In genomic region chr1:21911205-21912001, GRCh38 we compare ENCODE assay signal across 9 cellular contexts. TPM values are rescaled to one million over a fixed set of nuclear protein-coding genes. Genes with fewer than 3 reads are reported as not detected.
A peak's percentile ranks its signal among the peaks of the same experiment; 100 is the strongest.
DNase-seq lines count a peak whose midpoint lies in the region; ATAC-seq and TF ChIP-seq lines count a peak whose summit lies in the region.
"Had no signal": no experiment of that assay in that cellular context is flagged by ENCODE, and none has a peak within 500 bp of the region (broad histone marks: within the 10 kb centered on the region; RNA-seq: fewer than 3 reads in every experiment).

No MANE protein-coding gene starts in this region.

- ATAC-seq in activated CD8-positive, alpha-beta T cell treated with anti-CD3 and anti-CD28 coated beads for 36 hours, result no peak
- no peak for ATAC-seq in activated CD8-positive, alpha-beta T cell treated with anti-CD3 and anti-CD28 coated beads, Interleukin-2, amount 10 ng/mL, durations not matched to agents 7 days and 5 days
- ATAC-seq in upper lobe of left lung (ENCODE audit: low FRiP score in 2 of 2) (peak; percentile 17 to 33), GM21526 (IDR thresholded peaks at IDR 0.05; ENCODE audit: low FRiP score, unreplicated experiment) (no peak)

- no peaks in the 10 kb centered on the region for H3K27me3 ChIP-seq in upper lobe of left lung

- H3K4me3 Mint-ChIP-seq in activated CD8-positive, alpha-beta T cell treated with anti-CD3 and anti-CD28 coated beads for 36 hours, result no peak overlapping the region
- no peak overlapping the region for H3K4me3 Mint-ChIP-seq in activated CD8-positive, alpha-beta T cell treated with anti-CD3 and anti-CD28 coated beads, Interleukin-2, amount 10 ng/mL, durations not matched to agents 7 days and 5 days
- H3K4me3 Mint-ChIP-seq: immature natural killer cell had no signal

- DNase-seq in activated CD8-positive, alpha-beta T cell treated with anti-CD3 and anti-CD28 coated beads for 36 hours, result no peak
- no peak for DNase-seq in activated CD8-positive, alpha-beta T cell treated with anti-CD3 and anti-CD28 coated beads, Interleukin-2, amount 10 ng/mL, durations not matched to agents 7 days and 5 days
- DNase-seq in fibroblast of peridontal ligament (ENCODE audit: extremely low read depth) (peak; percentile 75), myocyte (ENCODE audit: low read depth) (peak; percentile 93), upper lobe of left lung (no peak), posterior cingulate gyrus (no peak), NCI-H1105 (lab: John Stamatoyannopoulos, UW) (no peak)
- DNase-seq: immature natural killer cell had no signal

- CTCF ChIA-PET in activated CD8-positive, alpha-beta T cell treated with anti-CD3 and anti-CD28 coated beads for 36 hours (lab: Charles Lee), result interaction anchor here (1.0 to 1.2 kb wide), 2 partner anchors 12 to 52 kb away, joined by 3 read pairs; no protein-coding TSS in a partner anchor
- CTCF ChIA-PET in activated CD8-positive, alpha-beta T cell treated with anti-CD3 and anti-CD28 coated beads, Interleukin-2, amount 10 ng/mL, durations not matched to agents 7 days and 5 days (lab: Charles Lee), result interaction anchor here (1.4 kb wide), 1 partner anchor 12 kb away, joined by 4 read pairs; no protein-coding TSS in a partner anchor

- H3K9me3 ChIP-seq in upper lobe of left lung, result no peaks in the 10 kb centered on the region

- H3K36me3 ChIP-seq in upper lobe of left lung, result no peaks in the 10 kb centered on the region

- no peak overlapping the region for H3K4me3 ChIP-seq in upper lobe of left lung

- H3K27ac Mint-ChIP-seq in activated CD8-positive, alpha-beta T cell treated with anti-CD3 and anti-CD28 coated beads for 36 hours, result peak overlapping the region; percentile 86
- H3K27ac Mint-ChIP-seq in activated CD8-positive, alpha-beta T cell treated with anti-CD3 and anti-CD28 coated beads, Interleukin-2, amount 10 ng/mL, durations not matched to agents 7 days and 5 days, result no peak overlapping the region
- H3K27ac Mint-ChIP-seq: immature natural killer cell had no signal

- TF ChIP-seq EP300 in upper lobe of left lung (IDR thresholded peaks at IDR 0.05), result no peak

- H3K27ac ChIP-seq in upper lobe of left lung, result peak overlapping the region; percentile 27 to 81 (median 70)

- H3K27me3 Mint-ChIP-seq in activated CD8-positive, alpha-beta T cell treated with anti-CD3 and anti-CD28 coated beads for 36 hours, result no peaks in the 10 kb centered on the region
- H3K27me3 Mint-ChIP-seq in activated CD8-positive, alpha-beta T cell treated with anti-CD3 and anti-CD28 coated beads, Interleukin-2, amount 10 ng/mL, durations not matched to agents 7 days and 5 days (ENCODE audit: low read depth), result no peaks in the 10 kb centered on the region

- peaks cover 35% of the 10 kb centered on the region for H3K4me1 Mint-ChIP-seq in activated CD8-positive, alpha-beta T cell treated with anti-CD3 and anti-CD28 coated beads for 36 hours (ENCODE audit: low read depth)
- peaks cover 23% of the 10 kb centered on the region for H3K4me1 Mint-ChIP-seq in activated CD8-positive, alpha-beta T cell treated with anti-CD3 and anti-CD28 coated beads, Interleukin-2, amount 10 ng/mL, durations not matched to agents 7 days and 5 days (ENCODE audit: low read depth)

- POLR2A ChIA-PET in activated CD8-positive, alpha-beta T cell treated with anti-CD3 and anti-CD28 coated beads for 36 hours (lab: Charles Lee), result interaction anchor here (1.7 kb wide), 1 partner anchor 129 kb away, joined by 4 read pairs; the partner anchor contains the start of gene USP48
- POLR2A ChIA-PET in activated CD8-positive, alpha-beta T cell treated with anti-CD3 and anti-CD28 coated beads, Interleukin-2, amount 10 ng/mL, durations not matched to agents 7 days and 5 days (lab: Charles Lee), result no interaction called here

- whole genome bisulfite sequencing in upper lobe of left lung, 2 donors, result 60 to 64% methylated on average over 6 to 10 of the region's 10 CpGs

- intact Hi-C loops in activated CD8-positive, alpha-beta T cell treated with anti-CD3 and anti-CD28 coated beads for 36 hours (cut with micrococcal nuclease), result no loop called here
- intact Hi-C loops in posterior cingulate gyrus (cut with DNase I), result no loop called here

- no peak for TF ChIP-seq POLR2A in upper lobe of left lung (IDR thresholded peaks at IDR 0.05)

- peaks cover 77 to 88% (median 85%) of the 10 kb centered on the region in 4 donors for H3K4me1 ChIP-seq in upper lobe of left lung

- no peaks in the 10 kb centered on the region for H3K9me3 Mint-ChIP-seq in activated CD8-positive, alpha-beta T cell treated with anti-CD3 and anti-CD28 coated beads for 36 hours
- no peaks in the 10 kb centered on the region for H3K9me3 Mint-ChIP-seq in activated CD8-positive, alpha-beta T cell treated with anti-CD3 and anti-CD28 coated beads, Interleukin-2, amount 10 ng/mL, durations not matched to agents 7 days and 5 days (ENCODE audit: insufficient read depth)
- H3K9me3 Mint-ChIP-seq: immature natural killer cell had no signal

- H3K36me3 Mint-ChIP-seq in activated CD8-positive, alpha-beta T cell treated with anti-CD3 and anti-CD28 coated beads for 36 hours (ENCODE audit: low read depth), result no peaks in the 10 kb centered on the region
- no peaks in the 10 kb centered on the region for H3K36me3 Mint-ChIP-seq in activated CD8-positive, alpha-beta T cell treated with anti-CD3 and anti-CD28 coated beads, Interleukin-2, amount 10 ng/mL, durations not matched to agents 7 days and 5 days (ENCODE audit: low read depth)
- H3K36me3 Mint-ChIP-seq: immature natural killer cell had no signal

- no peak for TF ChIP-seq CTCF in activated CD8-positive, alpha-beta T cell treated with anti-CD3 and anti-CD28 coated beads for 36 hours (IDR thresholded peaks at IDR 0.05)
- TF ChIP-seq CTCF in upper lobe of left lung (IDR thresholded peaks at IDR 0.05), result no peak

RNA-seq across cellular contexts. Expression of gene HSPG2, which starts 25.7 kb away (rescaled TPM):
- total RNA-seq in activated CD8-positive, alpha-beta T cell treated with anti-CD3 and anti-CD28 coated beads for 36 hours, result 10 to 100 TPM; 52.1 to 59.0 TPM
- 1 to 10 TPM; 3.2 to 3.8 TPM for total RNA-seq in activated CD8-positive, alpha-beta T cell treated with anti-CD3 and anti-CD28 coated beads, Interleukin-2, amount 10 ng/mL, durations not matched to agents 7 days and 5 days
- total RNA-seq in myocyte (221 and 384 TPM in 2 replicates), upper lobe of left lung (100 to 1,000 TPM; 104 to 433 (median 227) TPM)
- polyA plus RNA-seq in myocyte (2012), result 653 TPM

Comparison
In these comparisons a context has a peak if more than half of its experiments do, and no peak if none do; other contexts are left out.
1. RNA of gene HSPG2, which starts 25.7 kb away (total RNA-seq): 104 to 433 TPM in upper lobe of left lung, 221 to 384 TPM in myocyte and 52.1 to 59.0 TPM in activated CD8-positive, alpha-beta T cell treated with anti-CD3 and anti-CD28 coated beads for 36 hours; 3.2 to 3.8 TPM in activated CD8-positive, alpha-beta T cell treated with anti-CD3 and anti-CD28 coated beads, Interleukin-2, amount 10 ng/mL, durations not matched to agents 7 days and 5 days; every median in the first group is over 10 times any median in the second.
2. ATAC-seq: peak in upper lobe of left lung (2 of 2); none in activated CD8-positive, alpha-beta T cell treated with anti-CD3 and anti-CD28 coated beads for 36 hours (single experiment), activated CD8-positive, alpha-beta T cell treated with anti-CD3 and anti-CD28 coated beads, Interleukin-2, amount 10 ng/mL, durations not matched to agents 7 days and 5 days (single experiment) and GM21526 (single experiment).
3. DNase-seq: peak in fibroblast of peridontal ligament (single experiment) and myocyte (single experiment); none in activated CD8-positive, alpha-beta T cell treated with anti-CD3 and anti-CD28 coated beads for 36 hours (single experiment), activated CD8-positive, alpha-beta T cell treated with anti-CD3 and anti-CD28 coated beads, Interleukin-2, amount 10 ng/mL, durations not matched to agents 7 days and 5 days (single experiment), upper lobe of left lung (0 of 2), posterior cingulate gyrus (0 of 10) and NCI-H1105 (single experiment).